1 cellular context compared by ENCODE assay signal in the genomic region with DNA sequence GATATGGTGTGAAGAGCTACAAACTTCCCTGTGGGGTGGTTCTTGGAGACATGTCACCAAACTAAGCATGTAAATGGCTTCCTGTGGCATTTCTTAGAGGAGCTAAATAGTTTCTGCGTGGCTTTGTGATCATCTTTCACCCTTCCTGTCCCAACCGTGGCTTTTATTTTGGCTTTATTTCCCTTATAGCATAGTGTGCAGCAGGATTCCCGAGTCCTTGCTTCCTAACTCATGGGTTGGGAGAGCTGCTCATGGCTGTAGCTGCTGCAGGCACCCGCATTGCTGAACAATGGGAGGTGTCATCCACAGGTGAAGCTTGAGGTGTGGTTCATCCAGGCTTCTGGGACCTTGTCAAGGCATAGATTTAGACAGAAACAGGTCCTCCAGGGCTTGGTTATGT.
TF ChIP-seq lines count a peak whose summit lies in the region.

No MANE protein-coding gene starts in this region.

TF ChIP-seq in K562, 482 proteins besides CTCF, POLR2A, EP300 and RAD21:
- TF ChIP-seq, protein P1, sequence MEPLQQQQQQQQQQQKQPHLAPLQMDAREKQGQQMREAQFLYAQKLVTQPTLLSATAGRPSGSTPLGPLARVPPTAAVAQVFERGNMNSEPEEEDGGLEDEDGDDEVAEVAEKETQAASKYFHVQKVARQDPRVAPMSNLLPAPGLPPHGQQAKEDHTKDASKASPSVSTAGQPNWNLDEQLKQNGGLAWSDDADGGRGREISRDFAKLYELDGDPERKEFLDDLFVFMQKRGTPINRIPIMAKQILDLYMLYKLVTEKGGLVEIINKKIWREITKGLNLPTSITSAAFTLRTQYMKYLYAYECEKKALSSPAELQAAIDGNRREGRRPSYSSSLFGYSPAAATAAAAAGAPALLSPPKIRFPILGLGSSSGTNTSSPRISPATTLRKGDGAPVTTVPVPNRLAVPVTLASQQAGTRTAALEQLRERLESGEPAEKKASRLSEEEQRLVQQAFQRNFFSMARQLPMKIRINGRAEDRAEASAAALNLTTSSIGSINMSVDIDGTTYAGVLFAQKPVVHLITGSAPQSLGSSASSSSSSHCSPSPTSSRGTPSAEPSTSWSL (CRISPR knock-in tag; IDR thresholded peaks at IDR 0.05; ENCODE audit: borderline replicate concordance): no peak
